In genomic region chr1:36248250-36248894, GRCh38 we compare ENCODE assay signal across 1 cellular context.
TF ChIP-seq lines count a peak whose summit lies in the region.

No MANE protein-coding gene starts in this region.

TF ChIP-seq in HepG2, 621 proteins besides CTCF, POLR2A, EP300 and RAD21 (continued from another document and continues in another):
- TF ChIP-seq NFAT5 (CRISPR knock-in tag; IDR thresholded peaks at IDR 0.05) (no peak), ZNF572 (CRISPR knock-in tag; IDR thresholded peaks at IDR 0.05) (no peak), ZNF296 (CRISPR knock-in tag; conservative IDR thresholded peaks at IDR 0.05) (no peak), MAFF (IDR thresholded peaks at IDR 0.05; ENCODE audit: low read depth, low read length) (peak; percentile 81), KDM2A (CRISPR knock-in tag; IDR thresholded peaks at IDR 0.05; ENCODE audit: borderline replicate concordance, low read depth) (no peak), HOMEZ (CRISPR knock-in tag; IDR thresholded peaks at IDR 0.05; ENCODE audit: low read depth) (no peak), REL (CRISPR knock-in tag; conservative IDR thresholded peaks at IDR 0.05) (no peak), HOXA7 (CRISPR knock-in tag; IDR thresholded peaks at IDR 0.05) (no peak), IRF2 (CRISPR knock-in tag; IDR thresholded peaks at IDR 0.05) (0 out of 2 replicates have a peak, but pooled peaks have one; percentile 31), NR1H2 (CRISPR knock-in tag; IDR thresholded peaks at IDR 0.05; ENCODE audit: borderline replicate concordance, low read depth) (no peak), ZNF512B (CRISPR knock-in tag; IDR thresholded peaks at IDR 0.05; ENCODE audit: borderline replicate concordance) (no peak), ZNF451 (CRISPR knock-in tag; IDR thresholded peaks at IDR 0.05) (no peak), ZSCAN9 (CRISPR knock-in tag; IDR thresholded peaks at IDR 0.05; ENCODE audit: borderline replicate concordance) (no peak; the same call in 1 of the 2 replicates), ZNF883 (CRISPR knock-in tag; IDR thresholded peaks at IDR 0.05; ENCODE audit: not compliant biosample characterization) (no peak), ZMYM4 (CRISPR knock-in tag; IDR thresholded peaks at IDR 0.05) (peak; percentile 62), AHR (CRISPR knock-in tag; IDR thresholded peaks at IDR 0.05) (no peak), RBM22 (optimal IDR thresholded peaks at IDR 0.05; ENCODE audit: low read length) (peak; percentile 31), ZC3H4 (CRISPR knock-in tag; IDR thresholded peaks at IDR 0.05; ENCODE audit: borderline replicate concordance) (no peak), MLLT10 (CRISPR knock-in tag; IDR thresholded peaks at IDR 0.05) (no peak), ZNF749 (CRISPR knock-in tag; IDR thresholded peaks at IDR 0.05; ENCODE audit: borderline replicate concordance) (no peak), ZFP91 (CRISPR knock-in tag; IDR thresholded peaks at IDR 0.05; ENCODE audit: borderline replicate concordance) (no peak), TP53 (CRISPR knock-in tag; conservative IDR thresholded peaks at IDR 0.05) (no peak), PPARG (CRISPR knock-in tag; conservative IDR thresholded peaks at IDR 0.05) (peak; percentile 50; the same call in 1 of the 2 replicates), ZNF879 (CRISPR knock-in tag; IDR thresholded peaks at IDR 0.05) (no peak), ZBTB42 (CRISPR knock-in tag; IDR thresholded peaks at IDR 0.05) (no peak), NR2F1 (CRISPR knock-in tag; IDR thresholded peaks at IDR 0.05) (peak; percentile 91 to 97), ZKSCAN8 (CRISPR knock-in tag; IDR thresholded peaks at IDR 0.05; ENCODE audit: borderline replicate concordance) (no peak), MIXL1 (CRISPR knock-in tag; IDR thresholded peaks at IDR 0.05) (no peak; the same call in 1 of the 2 replicates)
- TF ChIP-seq, protein P1, sequence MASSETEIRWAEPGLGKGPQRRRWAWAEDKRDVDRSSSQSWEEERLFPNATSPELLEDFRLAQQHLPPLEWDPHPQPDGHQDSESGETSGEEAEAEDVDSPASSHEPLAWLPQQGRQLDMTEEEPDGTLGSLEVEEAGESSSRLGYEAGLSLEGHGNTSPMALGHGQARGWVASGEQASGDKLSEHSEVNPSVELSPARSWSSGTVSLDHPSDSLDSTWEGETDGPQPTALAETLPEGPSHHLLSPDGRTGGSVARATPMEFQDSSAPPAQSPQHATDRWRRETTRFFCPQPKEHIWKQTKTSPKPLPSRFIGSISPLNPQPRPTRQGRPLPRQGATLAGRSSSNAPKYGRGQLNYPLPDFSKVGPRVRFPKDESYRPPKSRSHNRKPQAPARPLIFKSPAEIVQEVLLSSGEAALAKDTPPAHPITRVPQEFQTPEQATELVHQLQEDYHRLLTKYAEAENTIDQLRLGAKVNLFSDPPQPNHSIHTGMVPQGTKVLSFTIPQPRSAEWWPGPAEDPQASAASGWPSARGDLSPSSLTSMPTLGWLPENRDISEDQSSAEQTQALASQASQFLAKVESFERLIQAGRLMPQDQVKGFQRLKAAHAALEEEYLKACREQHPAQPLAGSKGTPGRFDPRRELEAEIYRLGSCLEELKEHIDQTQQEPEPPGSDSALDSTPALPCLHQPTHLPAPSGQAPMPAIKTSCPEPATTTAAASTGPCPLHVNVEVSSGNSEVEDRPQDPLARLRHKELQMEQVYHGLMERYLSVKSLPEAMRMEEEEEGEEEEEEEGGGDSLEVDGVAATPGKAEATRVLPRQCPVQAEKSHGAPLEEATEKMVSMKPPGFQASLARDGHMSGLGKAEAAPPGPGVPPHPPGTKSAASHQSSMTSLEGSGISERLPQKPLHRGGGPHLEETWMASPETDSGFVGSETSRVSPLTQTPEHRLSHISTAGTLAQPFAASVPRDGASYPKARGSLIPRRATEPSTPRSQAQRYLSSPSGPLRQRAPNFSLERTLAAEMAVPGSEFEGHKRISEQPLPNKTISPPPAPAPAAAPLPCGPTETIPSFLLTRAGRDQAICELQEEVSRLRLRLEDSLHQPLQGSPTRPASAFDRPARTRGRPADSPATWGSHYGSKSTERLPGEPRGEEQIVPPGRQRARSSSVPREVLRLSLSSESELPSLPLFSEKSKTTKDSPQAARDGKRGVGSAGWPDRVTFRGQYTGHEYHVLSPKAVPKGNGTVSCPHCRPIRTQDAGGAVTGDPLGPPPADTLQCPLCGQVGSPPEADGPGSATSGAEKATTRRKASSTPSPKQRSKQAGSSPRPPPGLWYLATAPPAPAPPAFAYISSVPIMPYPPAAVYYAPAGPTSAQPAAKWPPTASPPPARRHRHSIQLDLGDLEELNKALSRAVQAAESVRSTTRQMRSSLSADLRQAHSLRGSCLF (CRISPR knock-in tag; IDR thresholded peaks at IDR 0.05; ENCODE audit: borderline replicate concordance), result no peak
- TF ChIP-seq, protein P2, sequence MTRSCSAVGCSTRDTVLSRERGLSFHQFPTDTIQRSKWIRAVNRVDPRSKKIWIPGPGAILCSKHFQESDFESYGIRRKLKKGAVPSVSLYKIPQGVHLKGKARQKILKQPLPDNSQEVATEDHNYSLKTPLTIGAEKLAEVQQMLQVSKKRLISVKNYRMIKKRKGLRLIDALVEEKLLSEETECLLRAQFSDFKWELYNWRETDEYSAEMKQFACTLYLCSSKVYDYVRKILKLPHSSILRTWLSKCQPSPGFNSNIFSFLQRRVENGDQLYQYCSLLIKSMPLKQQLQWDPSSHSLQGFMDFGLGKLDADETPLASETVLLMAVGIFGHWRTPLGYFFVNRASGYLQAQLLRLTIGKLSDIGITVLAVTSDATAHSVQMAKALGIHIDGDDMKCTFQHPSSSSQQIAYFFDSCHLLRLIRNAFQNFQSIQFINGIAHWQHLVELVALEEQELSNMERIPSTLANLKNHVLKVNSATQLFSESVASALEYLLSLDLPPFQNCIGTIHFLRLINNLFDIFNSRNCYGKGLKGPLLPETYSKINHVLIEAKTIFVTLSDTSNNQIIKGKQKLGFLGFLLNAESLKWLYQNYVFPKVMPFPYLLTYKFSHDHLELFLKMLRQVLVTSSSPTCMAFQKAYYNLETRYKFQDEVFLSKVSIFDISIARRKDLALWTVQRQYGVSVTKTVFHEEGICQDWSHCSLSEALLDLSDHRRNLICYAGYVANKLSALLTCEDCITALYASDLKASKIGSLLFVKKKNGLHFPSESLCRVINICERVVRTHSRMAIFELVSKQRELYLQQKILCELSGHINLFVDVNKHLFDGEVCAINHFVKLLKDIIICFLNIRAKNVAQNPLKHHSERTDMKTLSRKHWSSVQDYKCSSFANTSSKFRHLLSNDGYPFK (CRISPR knock-in tag; IDR thresholded peaks at IDR 0.05; ENCODE audit: borderline replicate concordance), result no peak
- TF ChIP-seq, protein P3, sequence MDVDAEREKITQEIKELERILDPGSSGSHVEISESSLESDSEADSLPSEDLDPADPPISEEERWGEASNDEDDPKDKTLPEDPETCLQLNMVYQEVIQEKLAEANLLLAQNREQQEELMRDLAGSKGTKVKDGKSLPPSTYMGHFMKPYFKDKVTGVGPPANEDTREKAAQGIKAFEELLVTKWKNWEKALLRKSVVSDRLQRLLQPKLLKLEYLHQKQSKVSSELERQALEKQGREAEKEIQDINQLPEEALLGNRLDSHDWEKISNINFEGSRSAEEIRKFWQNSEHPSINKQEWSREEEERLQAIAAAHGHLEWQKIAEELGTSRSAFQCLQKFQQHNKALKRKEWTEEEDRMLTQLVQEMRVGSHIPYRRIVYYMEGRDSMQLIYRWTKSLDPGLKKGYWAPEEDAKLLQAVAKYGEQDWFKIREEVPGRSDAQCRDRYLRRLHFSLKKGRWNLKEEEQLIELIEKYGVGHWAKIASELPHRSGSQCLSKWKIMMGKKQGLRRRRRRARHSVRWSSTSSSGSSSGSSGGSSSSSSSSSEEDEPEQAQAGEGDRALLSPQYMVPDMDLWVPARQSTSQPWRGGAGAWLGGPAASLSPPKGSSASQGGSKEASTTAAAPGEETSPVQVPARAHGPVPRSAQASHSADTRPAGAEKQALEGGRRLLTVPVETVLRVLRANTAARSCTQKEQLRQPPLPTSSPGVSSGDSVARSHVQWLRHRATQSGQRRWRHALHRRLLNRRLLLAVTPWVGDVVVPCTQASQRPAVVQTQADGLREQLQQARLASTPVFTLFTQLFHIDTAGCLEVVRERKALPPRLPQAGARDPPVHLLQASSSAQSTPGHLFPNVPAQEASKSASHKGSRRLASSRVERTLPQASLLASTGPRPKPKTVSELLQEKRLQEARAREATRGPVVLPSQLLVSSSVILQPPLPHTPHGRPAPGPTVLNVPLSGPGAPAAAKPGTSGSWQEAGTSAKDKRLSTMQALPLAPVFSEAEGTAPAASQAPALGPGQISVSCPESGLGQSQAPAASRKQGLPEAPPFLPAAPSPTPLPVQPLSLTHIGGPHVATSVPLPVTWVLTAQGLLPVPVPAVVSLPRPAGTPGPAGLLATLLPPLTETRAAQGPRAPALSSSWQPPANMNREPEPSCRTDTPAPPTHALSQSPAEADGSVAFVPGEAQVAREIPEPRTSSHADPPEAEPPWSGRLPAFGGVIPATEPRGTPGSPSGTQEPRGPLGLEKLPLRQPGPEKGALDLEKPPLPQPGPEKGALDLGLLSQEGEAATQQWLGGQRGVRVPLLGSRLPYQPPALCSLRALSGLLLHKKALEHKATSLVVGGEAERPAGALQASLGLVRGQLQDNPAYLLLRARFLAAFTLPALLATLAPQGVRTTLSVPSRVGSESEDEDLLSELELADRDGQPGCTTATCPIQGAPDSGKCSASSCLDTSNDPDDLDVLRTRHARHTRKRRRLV (CRISPR knock-in tag; IDR thresholded peaks at IDR 0.05), result no peak
